In genomic region chr13:48158290-48158689, GRCh38 we compare ENCODE assay signal across 11 cellular contexts.
DNase-seq lines count a peak whose midpoint lies in the region; ATAC-seq, FAIRE-seq and TF ChIP-seq lines count a peak whose summit lies in the region.
"Had no signal": no experiment of that assay in that cellular context is flagged by ENCODE, and none has a peak within 500 bp of the region (broad histone marks: within the 10 kb centered on the region; RNA-seq: fewer than 3 reads in every experiment).

No MANE protein-coding gene starts in this region.

- no peak overlapping the region for H3K4me2 ChIP-seq in HepG2 (ENCODE audit: low read depth, low read length)

- no peak overlapping the region for H3K4me3 Mint-ChIP-seq in activated CD4-positive, alpha-beta T cell treated with anti-CD3 and anti-CD28 coated beads, Interleukin-2, amount 10 ng/mL, durations not matched to agents 7 days and 5 days
- H3K4me3 Mint-ChIP-seq in stimulated activated naive B cell treated with anti-CD40 and anti-IgM and Interleukin-4, amounts not matched to agents 10 μg/mL and 1 μg/mL and 100 μg/mL, for 72 hours: peak overlapping the region in 1 of 2 donors; percentile 3
- H3K4me3 Mint-ChIP-seq: stimulated activated effector memory CD8-positive, alpha-beta T cell treated with anti-CD3 and anti-CD28 coated beads, Interleukin-12 subunit alpha, Interleukin-12 subunit beta, amount 100 ng/mL, for 72 hours had no signal

- TF ChIP-seq EP300 in HepG2 (IDR thresholded peaks at IDR 0.05; ENCODE audit: low read depth in 2 of 2, low read length in 2 of 2): no peak
- TF ChIP-seq EP300 in HepG2 (CRISPR knock-in tag; IDR thresholded peaks at IDR 0.05; ENCODE audit: borderline replicate concordance): no peak

- TF ChIP-seq CTCF in HepG2 (CRISPR knock-in tag; IDR thresholded peaks at IDR 0.05): no peak

- DNase-seq in activated CD4-positive, alpha-beta T cell treated with anti-CD3 and anti-CD28 coated beads, Interleukin-2, amount 10 ng/mL, durations not matched to agents 7 days and 5 days: no peak
- no peak for DNase-seq in activated CD4-positive, alpha-beta T cell treated with anti-CD3 and anti-CD28 coated beads, Interleukin-2, amount 50 U/mL, for 4 hours
- no peak for DNase-seq in stimulated activated naive B cell treated with anti-CD40 and anti-IgM and Interleukin-4, amounts not matched to agents 10 μg/mL and 1 μg/mL and 100 μg/mL, for 72 hours
- DNase-seq in HepG2 (ENCODE audit: low spot score): no peak
- DNase-seq in GM03348 (ENCODE audit: low spot score): no peak
- DNase-seq: foreskin melanocyte, Right ventricle myocardium superior had no signal

- H3K36me3 ChIP-seq in HepG2 (replicated peaks in 1 of 2; ENCODE audit: control insufficient read depth in 1 of 2, insufficient read depth in 2 of 2, low read length in 2 of 2): no peaks in the 10 kb centered on the region

- H3K9me3 ChIP-seq in HepG2 (ENCODE audit: low read length): no peaks in the 10 kb centered on the region

- TF ChIP-seq RAD21 in HepG2 (CRISPR knock-in tag; IDR thresholded peaks at IDR 0.05): no peak

- ATAC-seq in HG03571 (IDR thresholded peaks at IDR 0.05; ENCODE audit: unreplicated experiment): peak; percentile 42
- ATAC-seq in stimulated activated naive B cell treated with anti-CD40 and anti-IgM and Interleukin-4, amounts not matched to agents 10 μg/mL and 1 μg/mL and 100 μg/mL, for 72 hours (replicated peaks): peak; percentile 52 to 58
- ATAC-seq in HepG2: no peak
- ATAC-seq in GM21423 (IDR thresholded peaks at IDR 0.05; ENCODE audit: unreplicated experiment): no peak
- ATAC-seq: stimulated activated effector memory CD8-positive, alpha-beta T cell treated with anti-CD3 and anti-CD28 coated beads, Interleukin-12 subunit alpha, Interleukin-12 subunit beta, amount 100 ng/mL, for 72 hours had no signal

- no peak overlapping the region for H3K4me3 ChIP-seq in HepG2 (replicated peaks in 1 of 3; ENCODE audit: insufficient read depth in 1 of 3, low read depth in 2 of 3, low read length in 3 of 3)

- no peak overlapping the region for H3K9ac ChIP-seq in HepG2 (ENCODE audit: insufficient read depth, low read depth, low read length)

- H2AFZ ChIP-seq in HepG2 (ENCODE audit: low read length): no peak overlapping the region

- no peaks in the 10 kb centered on the region for H3K27me3 Mint-ChIP-seq in activated CD4-positive, alpha-beta T cell treated with anti-CD3 and anti-CD28 coated beads, Interleukin-2, amount 10 ng/mL, durations not matched to agents 7 days and 5 days
- no peaks in the 10 kb centered on the region for H3K27me3 Mint-ChIP-seq in stimulated activated naive B cell treated with anti-CD40 and anti-IgM and Interleukin-4, amounts not matched to agents 10 μg/mL and 1 μg/mL and 100 μg/mL, for 72 hours

- H3K27me3 ChIP-seq in HepG2 (ENCODE audit: control insufficient read depth in 1 of 2, insufficient read depth in 2 of 2, low read length in 2 of 2): no peaks in the 10 kb centered on the region

- peaks cover 41% of the 10 kb centered on the region for H3K4me1 ChIP-seq in HepG2 (ENCODE audit: insufficient read depth, low read length)

- H3K27ac ChIP-seq in cingulate gyrus (ENCODE audit: low read depth, low read length) (peak overlapping the region; percentile 3), HepG2 (ENCODE audit: extremely low read length, insufficient read depth, low read length) (no peak overlapping the region)

- no peak for FAIRE-seq in HepG2 (lab: Jason Lieb, UNC)

- peak overlapping the region; percentile 76 for H3K27ac Mint-ChIP-seq in activated CD4-positive, alpha-beta T cell treated with anti-CD3 and anti-CD28 coated beads, Interleukin-2, amount 10 ng/mL, durations not matched to agents 7 days and 5 days
- no peak overlapping the region for H3K27ac Mint-ChIP-seq in stimulated activated naive B cell treated with anti-CD40 and anti-IgM and Interleukin-4, amounts not matched to agents 10 μg/mL and 1 μg/mL and 100 μg/mL, for 72 hours
- H3K27ac Mint-ChIP-seq: stimulated activated effector memory CD8-positive, alpha-beta T cell treated with anti-CD3 and anti-CD28 coated beads, Interleukin-12 subunit alpha, Interleukin-12 subunit beta, amount 100 ng/mL, for 72 hours had no signal

- POLR2A ChIA-PET in activated CD4-positive, alpha-beta T cell treated with anti-CD3 and anti-CD28 coated beads, Interleukin-2, amount 10 ng/mL, durations not matched to agents 7 days and 5 days (lab: Charles Lee): no interaction called here
- POLR2A ChIA-PET in HepG2 (lab: Yijun Ruan, JAX): no interaction called here

- H3K4me1 Mint-ChIP-seq in activated CD4-positive, alpha-beta T cell treated with anti-CD3 and anti-CD28 coated beads, Interleukin-2, amount 10 ng/mL, durations not matched to agents 7 days and 5 days: peaks cover 52% of the 10 kb centered on the region
- peaks cover 21 to 71% of the 10 kb centered on the region in 2 donors for H3K4me1 Mint-ChIP-seq in stimulated activated naive B cell treated with anti-CD40 and anti-IgM and Interleukin-4, amounts not matched to agents 10 μg/mL and 1 μg/mL and 100 μg/mL, for 72 hours

- no TSS peak for BruUV-seq in HepG2 (replicated peaks; lab: Mats Ljungman, UMichigan)

- in situ Hi-C loops in HepG2 (cut with HindIII; ENCODE audit: extremely low pct_ligation_motif_present, low pct_unique_long_range_greater_than_20kb): no loop called here

- peaks cover 1% of the 10 kb centered on the region for H3K36me3 Mint-ChIP-seq in activated CD4-positive, alpha-beta T cell treated with anti-CD3 and anti-CD28 coated beads, Interleukin-2, amount 10 ng/mL, durations not matched to agents 7 days and 5 days (ENCODE audit: low read depth)
- no peaks in the 10 kb centered on the region for H3K36me3 Mint-ChIP-seq in stimulated activated naive B cell treated with anti-CD40 and anti-IgM and Interleukin-4, amounts not matched to agents 10 μg/mL and 1 μg/mL and 100 μg/mL, for 72 hours
- H3K36me3 Mint-ChIP-seq: stimulated activated effector memory CD8-positive, alpha-beta T cell treated with anti-CD3 and anti-CD28 coated beads, Interleukin-12 subunit alpha, Interleukin-12 subunit beta, amount 100 ng/mL, for 72 hours had no signal

- TF ChIP-seq POLR2A in HepG2 (IDR thresholded peaks at IDR 0.05; ENCODE audit: insufficient read depth in 1 of 2, low read depth in 2 of 2, low read length in 2 of 2): no peak

- no peaks in the 10 kb centered on the region for H4K20me1 ChIP-seq in HepG2 (ENCODE audit: insufficient read depth, low read length)

- intact Hi-C loops in HepG2 (cut with micrococcal nuclease; ENCODE audit: unreplicated experiment): no loop called here

- CTCF ChIA-PET in activated CD4-positive, alpha-beta T cell treated with anti-CD3 and anti-CD28 coated beads, Interleukin-2, amount 10 ng/mL, durations not matched to agents 7 days and 5 days (lab: Charles Lee): interaction anchor here (0.6 to 1.2 kb wide), 3 partner anchors 14 to 717 kb away, joined by 3 read pairs; no protein-coding TSS in a partner anchor
- CTCF ChIA-PET in HepG2 (lab: Yijun Ruan, JAX; ENCODE audit: low intra/inter-chr PET ratio, low total read pairs): no interaction called here

- WGBS in HepG2 (ENCODE audit: low lambda C conversion rate): 38% methylated on average over 1 of the region's 1 CpG

- no peaks in the 10 kb centered on the region for H3K9me3 Mint-ChIP-seq in activated CD4-positive, alpha-beta T cell treated with anti-CD3 and anti-CD28 coated beads, Interleukin-2, amount 10 ng/mL, durations not matched to agents 7 days and 5 days
- H3K9me3 Mint-ChIP-seq in stimulated activated naive B cell treated with anti-CD40 and anti-IgM and Interleukin-4, amounts not matched to agents 10 μg/mL and 1 μg/mL and 100 μg/mL, for 72 hours: no peaks in the 10 kb centered on the region
- H3K9me3 Mint-ChIP-seq: stimulated activated effector memory CD8-positive, alpha-beta T cell treated with anti-CD3 and anti-CD28 coated beads, Interleukin-12 subunit alpha, Interleukin-12 subunit beta, amount 100 ng/mL, for 72 hours had no signal

- no peaks in the 10 kb centered on the region for H3K79me2 ChIP-seq in HepG2 (ENCODE audit: insufficient read depth, low read length)

TF ChIP-seq in HepG2, 621 proteins besides CTCF, POLR2A, EP300 and RAD21 (continues in another document):
- TF ChIP-seq ZBTB46 (CRISPR knock-in tag; IDR thresholded peaks at IDR 0.05; ENCODE audit: borderline replicate concordance) (no peak), NFATC3 (CRISPR knock-in tag; IDR thresholded peaks at IDR 0.05) (no peak), DDIT3 (CRISPR knock-in tag; IDR thresholded peaks at IDR 0.05) (no peak), SUZ12 (IDR thresholded peaks at IDR 0.05; ENCODE audit: low read depth, low read length) (no peak), SIX1 (CRISPR knock-in tag; IDR thresholded peaks at IDR 0.05; ENCODE audit: borderline replicate concordance) (no peak), ZC3H4 (CRISPR knock-in tag; IDR thresholded peaks at IDR 0.05; ENCODE audit: borderline replicate concordance) (no peak), DRAP1 (CRISPR knock-in tag; IDR thresholded peaks at IDR 0.05) (no peak)

Comparison
In these comparisons a context has a peak if more than half of its experiments do, and no peak if none do; other contexts are left out.
1. ATAC-seq: peak in HG03571 (single experiment) and stimulated activated naive B cell treated with anti-CD40 and anti-IgM and Interleukin-4, amounts not matched to agents 10 μg/mL and 1 μg/mL and 100 μg/mL, for 72 hours (2 of 2); none in HepG2 (single experiment) and GM21423 (single experiment).